Comparison of ENCODE assay signal across 13 cellular contexts in the genomic region with DNA sequence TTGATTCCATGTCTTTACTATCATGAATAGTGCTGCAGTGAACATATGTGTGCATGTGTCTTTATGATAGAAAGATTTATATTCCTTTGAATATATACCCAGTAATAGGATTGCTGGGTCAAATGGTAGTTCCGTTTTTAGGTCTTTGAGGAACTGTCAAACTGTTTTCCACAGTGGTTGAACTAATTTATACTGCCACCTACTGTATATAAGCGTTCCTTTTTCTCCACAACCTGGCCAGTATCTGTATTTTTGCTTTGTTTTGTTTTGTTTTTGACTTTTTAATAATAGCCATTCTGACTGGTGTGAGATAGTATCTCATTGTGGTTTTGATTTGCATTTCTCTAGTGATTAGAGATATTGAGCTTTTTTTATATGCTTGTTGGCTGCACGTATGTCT.
DNase-seq lines count a peak whose midpoint lies in the region; ATAC-seq, FAIRE-seq and TF ChIP-seq lines count a peak whose summit lies in the region.
"Had no signal": no experiment of that assay in that cellular context is flagged by ENCODE, and none has a peak within 500 bp of the region (broad histone marks: within the 10 kb centered on the region; RNA-seq: fewer than 3 reads in every experiment).

No MANE protein-coding gene starts in this region.

- no peaks in the 10 kb centered on the region for H3K4me1 ChIP-seq in uterus

- no peaks in the 10 kb centered on the region for H3K27me3 ChIP-seq in uterus

- intact Hi-C loops in uterus (cut with DNase I; ENCODE audit: low total_unique reads) = no loop called here

- ATAC-seq in HG03108 (IDR thresholded peaks at IDR 0.05; ENCODE audit: unreplicated experiment) = no peak
- ATAC-seq: activated CD8-positive, alpha-beta T cell treated with anti-CD3 and anti-CD28 coated beads for 36 hours; right cardiac atrium had no signal

- no peak for TF ChIP-seq POLR2A in uterus (IDR thresholded peaks at IDR 0.05)

- FAIRE-seq in A204.1 (lab: Jason Lieb, UNC) = peak; percentile 55

- H3K4me3 ChIP-seq in fibroblast of the aortic adventitia (ENCODE audit: low read depth, low read length) = no peak overlapping the region
- H3K4me3 ChIP-seq in uterus = no peak overlapping the region
- H3K4me3 ChIP-seq: lung had no signal

- H3K36me3 ChIP-seq in uterus = no peaks in the 10 kb centered on the region

- no peaks in the 10 kb centered on the region for H3K9me3 ChIP-seq in uterus

- no peak overlapping the region for H3K27ac ChIP-seq in uterus

- peak; percentile 68 for DNase-seq in OCI-M1 (lab: John Stamatoyannopoulos, UW)
- DNase-seq in fibroblast of the aortic adventitia (ENCODE audit: low read depth) = peak; percentile 0
- DNase-seq in NK-92 (lab: John Stamatoyannopoulos, UW; ENCODE audit: unreplicated experiment) = no peak
- no peak for DNase-seq in NCI-H2081 treated with DMSO at 0.1 percent for 48 hours (lab: John Stamatoyannopoulos, UW)
- DNase-seq in uterus = no peak
- DNase-seq: activated CD8-positive, alpha-beta T cell treated with anti-CD3 and anti-CD28 coated beads for 36 hours; CD4-positive, alpha-beta memory T cell; erythroblast; right cardiac atrium had no signal

- 0 out of 2 replicates have a peak, but pooled peaks have one; percentile 5 for TF ChIP-seq CTCF in GM12874 (IDR thresholded peaks at IDR 0.05; ENCODE audit: insufficient read depth, low read depth, low read length)
- TF ChIP-seq CTCF in fibroblast of the aortic adventitia (IDR thresholded peaks at IDR 0.05; ENCODE audit: insufficient read depth, low read length) = no peak
- TF ChIP-seq CTCF in uterus (IDR thresholded peaks at IDR 0.05) = no peak

Comparison
In these comparisons a context has a peak if more than half of its experiments do, and no peak if none do; other contexts are left out.
1. DNase-seq: peak in OCI-M1 (single experiment) and fibroblast of the aortic adventitia (single experiment); none in NK-92 (single experiment), NCI-H2081 treated with DMSO at 0.1 percent for 48 hours (single experiment) and uterus (0 of 2).